Comparison of ENCODE assay signal across 8 cellular contexts in genomic region chr13:97977376-97977705, GRCh38. TPM values are rescaled to one million over a fixed set of nuclear protein-coding genes. Genes with fewer than 3 reads are reported as not detected.
DNase-seq lines count a peak whose midpoint lies in the region; TF ChIP-seq lines count a peak whose summit lies in the region.

No MANE protein-coding gene starts in this region.

- H3K27me3 ChIP-seq in HAP-1 (ENCODE audit: low read depth), result no peaks in the 10 kb centered on the region
- no peaks in the 10 kb centered on the region for H3K27me3 ChIP-seq in skeletal muscle tissue (ENCODE audit: control insufficient read depth in 3 of 3, insufficient read depth in 3 of 3, low read length in 3 of 3)

- no peak for DNase-seq in HAP-1 (ENCODE audit: low spot score in 2 of 2)
- no peak for DNase-seq in SK-N-MC (ENCODE audit: low read depth, low spot score)
- DNase-seq in foreskin fibroblast, result no peak
- DNase-seq in NCI-H510A treated with DMSO at 0.1 percent for 48 hours (lab: John Stamatoyannopoulos, UW), result no peak
- DNase-seq in LoVo (ENCODE audit: low spot score), result no peak
- DNase-seq in superior temporal gyrus (ENCODE audit: extremely low spot score), result no peak
- DNase-seq in NCI-H187 (lab: John Stamatoyannopoulos, UW), result no peak

- H3K36me3 ChIP-seq in HAP-1 (replicated peaks), result peaks cover 12% of the 10 kb centered on the region
- H3K36me3 ChIP-seq in SK-N-MC (ENCODE audit: insufficient read depth, low read length), result peaks cover 26% of the 10 kb centered on the region
- peaks cover 0 to 2% (median 0%) of the 10 kb centered on the region in 3 donors for H3K36me3 ChIP-seq in skeletal muscle tissue (ENCODE audit: control insufficient read depth in 3 of 3, insufficient read depth in 3 of 3, low read length in 3 of 3)

- H3K9ac ChIP-seq in SK-N-MC (ENCODE audit: insufficient read length), result peak overlapping the region; percentile 93
- peak overlapping the region; percentile 84 to 91 (median 87) for H3K9ac ChIP-seq in skeletal muscle tissue (ENCODE audit: low read depth in 1 of 3, low read length in 3 of 3)

- in situ Hi-C loops in HAP-1 (cut with MboI; ENCODE audit: low sequenced_read_pairs), result no loop called here

- H3K4me3 ChIP-seq in HAP-1 (peak overlapping the region; percentile 67), SK-N-MC (peak overlapping the region; percentile 91), foreskin fibroblast (ENCODE audit: low read depth in 1 of 2, low read length in 2 of 2) (peak overlapping the region; percentile 73 to 78), skeletal muscle tissue (ENCODE audit: low read length in 3 of 3) (peak overlapping the region; percentile 81 to 89 (median 85))

- H3K4me1 ChIP-seq in HAP-1 (peaks cover 35% of the 10 kb centered on the region), skeletal muscle tissue (ENCODE audit: control insufficient read depth in 3 of 3, insufficient read depth in 3 of 3, low read length in 3 of 3) (peaks cover 15 to 28% (median 19%) of the 10 kb centered on the region in 3 donors)

- H3K9me3 ChIP-seq in HAP-1, result no peaks in the 10 kb centered on the region
- no peaks in the 10 kb centered on the region for H3K9me3 ChIP-seq in SK-N-MC (ENCODE audit: low read depth, low read length)
- H3K9me3 ChIP-seq in skeletal muscle tissue (ENCODE audit: control insufficient read depth in 3 of 3, low read length in 3 of 3), result no peaks in the 10 kb centered on the region

- TF ChIP-seq CTCF in foreskin fibroblast (IDR thresholded peaks at IDR 0.05; ENCODE audit: low read depth, low read length), result no peak

- peak overlapping the region; percentile 87 for H3K27ac ChIP-seq in SK-N-MC
- H3K27ac ChIP-seq in skeletal muscle tissue (ENCODE audit: low read depth, low read length), result peak overlapping the region; percentile 84

RNA-seq across cellular contexts. Expression of gene IPO5, which starts 23.9 kb away (rescaled TPM):
- total RNA-seq in skeletal muscle tissue, result 274 TPM
